ENCODE assay signal across 4 cellular contexts in genomic region chr6:130055271-130055670, GRCh38.
"Had no signal": no experiment of that assay in that cellular context is flagged by ENCODE, and none has a peak within 500 bp of the region (broad histone marks: within the 10 kb centered on the region; RNA-seq: fewer than 3 reads in every experiment).

No MANE protein-coding gene starts in this region.

- H3K4me3 Mint-ChIP-seq: GM23338, H9, IgD-negative memory B cell had no signal

- H3K4me1 Mint-ChIP-seq: GM23338, H9 had no signal

- H3K9me3 Mint-ChIP-seq: GM23338, H9, IgD-negative memory B cell had no signal

- DNase-seq: H9, HCEC 1CT had no signal

- H3K27me3 Mint-ChIP-seq: IgD-negative memory B cell had no signal

- H3K4me3 ChIP-seq: GM23338 had no signal

- ATAC-seq: GM23338 had no signal

- H3K27ac Mint-ChIP-seq: GM23338, H9, IgD-negative memory B cell had no signal
